1 cellular context compared by ENCODE assay signal in the genomic region with DNA sequence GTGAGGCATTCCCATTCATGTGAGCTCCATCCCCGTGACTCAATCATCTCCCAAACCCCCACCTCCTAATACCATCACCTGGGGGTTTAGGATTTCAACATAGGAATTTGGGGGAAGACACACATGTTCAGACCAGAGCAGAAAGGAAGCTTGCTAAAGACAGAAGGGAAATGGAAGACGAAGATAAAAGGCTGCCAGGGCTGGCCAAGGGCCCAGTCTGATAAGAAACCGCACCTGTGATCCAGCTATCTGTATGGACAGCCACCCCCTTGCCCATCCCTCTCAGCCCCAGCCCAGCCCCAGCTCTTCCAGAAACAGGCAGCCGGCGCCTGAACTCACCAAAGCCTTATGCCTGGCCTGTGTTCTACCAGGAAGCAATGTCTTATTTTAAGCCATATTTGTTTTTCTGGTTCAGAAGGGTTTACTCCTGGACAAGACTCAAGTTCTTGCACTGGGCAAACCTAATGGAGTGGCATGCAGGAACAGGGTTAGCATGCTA.
TF ChIP-seq lines count a peak whose summit lies in the region.

No MANE protein-coding gene starts in this region.

TF ChIP-seq in K562, 482 proteins besides CTCF, POLR2A, EP300 and RAD21 (continued from another document and continues in another):
- TF ChIP-seq, protein P1, sequence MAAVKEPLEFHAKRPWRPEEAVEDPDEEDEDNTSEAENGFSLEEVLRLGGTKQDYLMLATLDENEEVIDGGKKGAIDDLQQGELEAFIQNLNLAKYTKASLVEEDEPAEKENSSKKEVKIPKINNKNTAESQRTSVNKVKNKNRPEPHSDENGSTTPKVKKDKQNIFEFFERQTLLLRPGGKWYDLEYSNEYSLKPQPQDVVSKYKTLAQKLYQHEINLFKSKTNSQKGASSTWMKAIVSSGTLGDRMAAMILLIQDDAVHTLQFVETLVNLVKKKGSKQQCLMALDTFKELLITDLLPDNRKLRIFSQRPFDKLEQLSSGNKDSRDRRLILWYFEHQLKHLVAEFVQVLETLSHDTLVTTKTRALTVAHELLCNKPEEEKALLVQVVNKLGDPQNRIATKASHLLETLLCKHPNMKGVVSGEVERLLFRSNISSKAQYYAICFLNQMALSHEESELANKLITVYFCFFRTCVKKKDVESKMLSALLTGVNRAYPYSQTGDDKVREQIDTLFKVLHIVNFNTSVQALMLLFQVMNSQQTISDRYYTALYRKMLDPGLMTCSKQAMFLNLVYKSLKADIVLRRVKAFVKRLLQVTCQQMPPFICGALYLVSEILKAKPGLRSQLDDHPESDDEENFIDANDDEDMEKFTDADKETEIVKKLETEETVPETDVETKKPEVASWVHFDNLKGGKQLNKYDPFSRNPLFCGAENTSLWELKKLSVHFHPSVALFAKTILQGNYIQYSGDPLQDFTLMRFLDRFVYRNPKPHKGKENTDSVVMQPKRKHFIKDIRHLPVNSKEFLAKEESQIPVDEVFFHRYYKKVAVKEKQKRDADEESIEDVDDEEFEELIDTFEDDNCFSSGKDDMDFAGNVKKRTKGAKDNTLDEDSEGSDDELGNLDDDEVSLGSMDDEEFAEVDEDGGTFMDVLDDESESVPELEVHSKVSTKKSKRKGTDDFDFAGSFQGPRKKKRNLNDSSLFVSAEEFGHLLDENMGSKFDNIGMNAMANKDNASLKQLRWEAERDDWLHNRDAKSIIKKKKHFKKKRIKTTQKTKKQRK (IDR thresholded peaks at IDR 0.05; ENCODE audit: borderline replicate concordance, low read depth, low read length) = no peak
- TF ChIP-seq HMGN3 (IDR thresholded peaks at IDR 0.05; ENCODE audit: borderline replicate concordance, extremely low read depth, insufficient read length, low read depth, low read length) = no peak
- no peak for TF ChIP-seq ZBTB1 (CRISPR knock-in tag; IDR thresholded peaks at IDR 0.05; ENCODE audit: borderline replicate concordance, low read depth)
- TF ChIP-seq, protein P2, sequence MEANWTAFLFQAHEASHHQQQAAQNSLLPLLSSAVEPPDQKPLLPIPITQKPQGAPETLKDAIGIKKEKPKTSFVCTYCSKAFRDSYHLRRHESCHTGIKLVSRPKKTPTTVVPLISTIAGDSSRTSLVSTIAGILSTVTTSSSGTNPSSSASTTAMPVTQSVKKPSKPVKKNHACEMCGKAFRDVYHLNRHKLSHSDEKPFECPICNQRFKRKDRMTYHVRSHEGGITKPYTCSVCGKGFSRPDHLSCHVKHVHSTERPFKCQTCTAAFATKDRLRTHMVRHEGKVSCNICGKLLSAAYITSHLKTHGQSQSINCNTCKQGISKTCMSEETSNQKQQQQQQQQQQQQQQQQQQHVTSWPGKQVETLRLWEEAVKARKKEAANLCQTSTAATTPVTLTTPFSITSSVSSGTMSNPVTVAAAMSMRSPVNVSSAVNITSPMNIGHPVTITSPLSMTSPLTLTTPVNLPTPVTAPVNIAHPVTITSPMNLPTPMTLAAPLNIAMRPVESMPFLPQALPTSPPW (CRISPR knock-in tag; IDR thresholded peaks at IDR 0.05) = peak; percentile 72
- TF ChIP-seq MIER1 (IDR thresholded peaks at IDR 0.05; ENCODE audit: low read depth) = no peak
- TF ChIP-seq ELF2 (CRISPR knock-in tag; IDR thresholded peaks at IDR 0.05) = no peak
- TF ChIP-seq MTA2 (IDR thresholded peaks at IDR 0.05; ENCODE audit: low read depth) = no peak
- TF ChIP-seq DIDO1 (tag; IDR thresholded peaks at IDR 0.05; ENCODE audit: low read depth) = no peak
- no peak for TF ChIP-seq TRIM28 (IDR thresholded peaks at IDR 0.05)
- TF ChIP-seq SRF (CRISPR knock-in tag; IDR thresholded peaks at IDR 0.05) = no peak
- TF ChIP-seq ZNF75A (CRISPR knock-in tag; IDR thresholded peaks at IDR 0.05) = no peak
- TF ChIP-seq NCOA2 (IDR thresholded peaks at IDR 0.05; ENCODE audit: partially characterized antibody in 2 of 2) = no peak
- TF ChIP-seq POU5F1 (IDR thresholded peaks at IDR 0.05; ENCODE audit: borderline replicate concordance, low read depth, low read length, partially characterized antibody) = no peak
- no peak for TF ChIP-seq SIN3A (IDR thresholded peaks at IDR 0.05; ENCODE audit: borderline replicate concordance in 2 of 2, control insufficient read depth in 1 of 2, low read depth in 2 of 2, low read length in 2 of 2)
- no peak for TF ChIP-seq RFX7 (CRISPR knock-in tag; IDR thresholded peaks at IDR 0.05)
- TF ChIP-seq, protein P3, sequence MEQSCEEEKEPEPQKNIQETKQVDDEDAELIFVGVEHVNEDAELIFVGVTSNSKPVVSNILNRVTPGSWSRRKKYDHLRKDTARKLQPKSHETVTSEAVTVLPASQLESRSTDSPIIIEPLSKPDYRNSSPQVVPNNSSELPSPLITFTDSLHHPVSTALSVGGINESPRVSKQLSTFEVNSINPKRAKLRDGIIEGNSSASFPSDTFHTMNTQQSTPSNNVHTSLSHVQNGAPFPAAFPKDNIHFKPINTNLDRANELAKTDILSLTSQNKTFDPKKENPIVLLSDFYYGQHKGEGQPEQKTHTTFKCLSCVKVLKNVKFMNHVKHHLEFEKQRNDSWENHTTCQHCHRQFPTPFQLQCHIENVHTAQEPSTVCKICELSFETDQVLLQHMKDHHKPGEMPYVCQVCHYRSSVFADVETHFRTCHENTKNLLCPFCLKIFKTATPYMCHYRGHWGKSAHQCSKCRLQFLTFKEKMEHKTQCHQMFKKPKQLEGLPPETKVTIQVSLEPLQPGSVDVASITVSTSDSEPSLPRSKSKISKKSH (CRISPR knock-in tag; IDR thresholded peaks at IDR 0.05) = no peak
- TF ChIP-seq, protein P4, sequence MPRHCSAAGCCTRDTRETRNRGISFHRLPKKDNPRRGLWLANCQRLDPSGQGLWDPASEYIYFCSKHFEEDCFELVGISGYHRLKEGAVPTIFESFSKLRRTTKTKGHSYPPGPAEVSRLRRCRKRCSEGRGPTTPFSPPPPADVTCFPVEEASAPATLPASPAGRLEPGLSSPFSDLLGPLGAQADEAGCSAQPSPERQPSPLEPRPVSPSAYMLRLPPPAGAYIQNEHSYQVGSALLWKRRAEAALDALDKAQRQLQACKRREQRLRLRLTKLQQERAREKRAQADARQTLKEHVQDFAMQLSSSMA (CRISPR knock-in tag; IDR thresholded peaks at IDR 0.05) = no peak
- no peak for TF ChIP-seq STAT5A (IDR thresholded peaks at IDR 0.05; ENCODE audit: borderline replicate concordance, low read length)
- TF ChIP-seq, protein P5, sequence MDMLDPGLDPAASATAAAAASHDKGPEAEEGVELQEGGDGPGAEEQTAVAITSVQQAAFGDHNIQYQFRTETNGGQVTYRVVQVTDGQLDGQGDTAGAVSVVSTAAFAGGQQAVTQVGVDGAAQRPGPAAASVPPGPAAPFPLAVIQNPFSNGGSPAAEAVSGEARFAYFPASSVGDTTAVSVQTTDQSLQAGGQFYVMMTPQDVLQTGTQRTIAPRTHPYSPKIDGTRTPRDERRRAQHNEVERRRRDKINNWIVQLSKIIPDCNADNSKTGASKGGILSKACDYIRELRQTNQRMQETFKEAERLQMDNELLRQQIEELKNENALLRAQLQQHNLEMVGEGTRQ (CRISPR knock-in tag; IDR thresholded peaks at IDR 0.05) = no peak
- peak; percentile 68 for TF ChIP-seq CBFA2T2 (conservative IDR thresholded peaks at IDR 0.05)
- no peak for TF ChIP-seq YBX1 (IDR thresholded peaks at IDR 0.05)
- TF ChIP-seq DNMT1 (IDR thresholded peaks at IDR 0.05) = no peak
- TF ChIP-seq CBX8 (IDR thresholded peaks at IDR 0.05; ENCODE audit: borderline replicate concordance, extremely low read depth, low read depth, low read length, poor library complexity, severe bottlenecking) = no peak
- no peak for TF ChIP-seq KLF13 (tag; IDR thresholded peaks at IDR 0.05; ENCODE audit: borderline replicate concordance, low read depth)
- TF ChIP-seq KLF16 (IDR thresholded peaks at IDR 0.05) = peak; percentile 72
- no peak for TF ChIP-seq POLR2AphosphoS2 (IDR thresholded peaks at IDR 0.05; ENCODE audit: low read length)
- TF ChIP-seq, protein P6, sequence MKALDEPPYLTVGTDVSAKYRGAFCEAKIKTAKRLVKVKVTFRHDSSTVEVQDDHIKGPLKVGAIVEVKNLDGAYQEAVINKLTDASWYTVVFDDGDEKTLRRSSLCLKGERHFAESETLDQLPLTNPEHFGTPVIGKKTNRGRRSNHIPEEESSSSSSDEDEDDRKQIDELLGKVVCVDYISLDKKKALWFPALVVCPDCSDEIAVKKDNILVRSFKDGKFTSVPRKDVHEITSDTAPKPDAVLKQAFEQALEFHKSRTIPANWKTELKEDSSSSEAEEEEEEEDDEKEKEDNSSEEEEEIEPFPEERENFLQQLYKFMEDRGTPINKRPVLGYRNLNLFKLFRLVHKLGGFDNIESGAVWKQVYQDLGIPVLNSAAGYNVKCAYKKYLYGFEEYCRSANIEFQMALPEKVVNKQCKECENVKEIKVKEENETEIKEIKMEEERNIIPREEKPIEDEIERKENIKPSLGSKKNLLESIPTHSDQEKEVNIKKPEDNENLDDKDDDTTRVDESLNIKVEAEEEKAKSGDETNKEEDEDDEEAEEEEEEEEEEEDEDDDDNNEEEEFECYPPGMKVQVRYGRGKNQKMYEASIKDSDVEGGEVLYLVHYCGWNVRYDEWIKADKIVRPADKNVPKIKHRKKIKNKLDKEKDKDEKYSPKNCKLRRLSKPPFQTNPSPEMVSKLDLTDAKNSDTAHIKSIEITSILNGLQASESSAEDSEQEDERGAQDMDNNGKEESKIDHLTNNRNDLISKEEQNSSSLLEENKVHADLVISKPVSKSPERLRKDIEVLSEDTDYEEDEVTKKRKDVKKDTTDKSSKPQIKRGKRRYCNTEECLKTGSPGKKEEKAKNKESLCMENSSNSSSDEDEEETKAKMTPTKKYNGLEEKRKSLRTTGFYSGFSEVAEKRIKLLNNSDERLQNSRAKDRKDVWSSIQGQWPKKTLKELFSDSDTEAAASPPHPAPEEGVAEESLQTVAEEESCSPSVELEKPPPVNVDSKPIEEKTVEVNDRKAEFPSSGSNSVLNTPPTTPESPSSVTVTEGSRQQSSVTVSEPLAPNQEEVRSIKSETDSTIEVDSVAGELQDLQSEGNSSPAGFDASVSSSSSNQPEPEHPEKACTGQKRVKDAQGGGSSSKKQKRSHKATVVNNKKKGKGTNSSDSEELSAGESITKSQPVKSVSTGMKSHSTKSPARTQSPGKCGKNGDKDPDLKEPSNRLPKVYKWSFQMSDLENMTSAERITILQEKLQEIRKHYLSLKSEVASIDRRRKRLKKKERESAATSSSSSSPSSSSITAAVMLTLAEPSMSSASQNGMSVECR (CRISPR knock-in tag; IDR thresholded peaks at IDR 0.05) = no peak
- TF ChIP-seq MED1 (CRISPR knock-in tag; IDR thresholded peaks at IDR 0.05; ENCODE audit: borderline replicate concordance) = no peak
- TF ChIP-seq FOXJ3 (CRISPR knock-in tag; IDR thresholded peaks at IDR 0.05) = no peak
- TF ChIP-seq, protein P7, sequence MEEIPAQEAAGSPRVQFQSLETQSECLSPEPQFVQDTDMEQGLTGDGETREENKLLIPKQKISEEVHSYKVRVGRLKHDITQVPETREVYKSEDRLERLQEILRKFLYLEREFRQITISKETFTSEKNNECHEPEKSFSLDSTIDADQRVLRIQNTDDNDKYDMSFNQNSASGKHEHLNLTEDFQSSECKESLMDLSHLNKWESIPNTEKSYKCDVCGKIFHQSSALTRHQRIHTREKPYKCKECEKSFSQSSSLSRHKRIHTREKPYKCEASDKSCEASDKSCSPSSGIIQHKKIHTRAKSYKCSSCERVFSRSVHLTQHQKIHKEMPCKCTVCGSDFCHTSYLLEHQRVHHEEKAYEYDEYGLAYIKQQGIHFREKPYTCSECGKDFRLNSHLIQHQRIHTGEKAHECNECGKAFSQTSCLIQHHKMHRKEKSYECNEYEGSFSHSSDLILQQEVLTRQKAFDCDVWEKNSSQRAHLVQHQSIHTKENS (CRISPR knock-in tag; IDR thresholded peaks at IDR 0.05) = no peak
- TF ChIP-seq, protein P8, sequence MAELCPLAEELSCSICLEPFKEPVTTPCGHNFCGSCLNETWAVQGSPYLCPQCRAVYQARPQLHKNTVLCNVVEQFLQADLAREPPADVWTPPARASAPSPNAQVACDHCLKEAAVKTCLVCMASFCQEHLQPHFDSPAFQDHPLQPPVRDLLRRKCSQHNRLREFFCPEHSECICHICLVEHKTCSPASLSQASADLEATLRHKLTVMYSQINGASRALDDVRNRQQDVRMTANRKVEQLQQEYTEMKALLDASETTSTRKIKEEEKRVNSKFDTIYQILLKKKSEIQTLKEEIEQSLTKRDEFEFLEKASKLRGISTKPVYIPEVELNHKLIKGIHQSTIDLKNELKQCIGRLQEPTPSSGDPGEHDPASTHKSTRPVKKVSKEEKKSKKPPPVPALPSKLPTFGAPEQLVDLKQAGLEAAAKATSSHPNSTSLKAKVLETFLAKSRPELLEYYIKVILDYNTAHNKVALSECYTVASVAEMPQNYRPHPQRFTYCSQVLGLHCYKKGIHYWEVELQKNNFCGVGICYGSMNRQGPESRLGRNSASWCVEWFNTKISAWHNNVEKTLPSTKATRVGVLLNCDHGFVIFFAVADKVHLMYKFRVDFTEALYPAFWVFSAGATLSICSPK (IDR thresholded peaks at IDR 0.05; ENCODE audit: borderline replicate concordance) = no peak
- TF ChIP-seq POLR2B (IDR thresholded peaks at IDR 0.05; ENCODE audit: low read depth, partially characterized antibody) = no peak
- no peak for TF ChIP-seq MAZ (CRISPR knock-in tag; conservative IDR thresholded peaks at IDR 0.05 in 1 of 2, IDR thresholded peaks at IDR 0.05 in 1 of 2)
- TF ChIP-seq SNIP1 (IDR thresholded peaks at IDR 0.05; ENCODE audit: low read depth) = no peak
- TF ChIP-seq, protein P9, sequence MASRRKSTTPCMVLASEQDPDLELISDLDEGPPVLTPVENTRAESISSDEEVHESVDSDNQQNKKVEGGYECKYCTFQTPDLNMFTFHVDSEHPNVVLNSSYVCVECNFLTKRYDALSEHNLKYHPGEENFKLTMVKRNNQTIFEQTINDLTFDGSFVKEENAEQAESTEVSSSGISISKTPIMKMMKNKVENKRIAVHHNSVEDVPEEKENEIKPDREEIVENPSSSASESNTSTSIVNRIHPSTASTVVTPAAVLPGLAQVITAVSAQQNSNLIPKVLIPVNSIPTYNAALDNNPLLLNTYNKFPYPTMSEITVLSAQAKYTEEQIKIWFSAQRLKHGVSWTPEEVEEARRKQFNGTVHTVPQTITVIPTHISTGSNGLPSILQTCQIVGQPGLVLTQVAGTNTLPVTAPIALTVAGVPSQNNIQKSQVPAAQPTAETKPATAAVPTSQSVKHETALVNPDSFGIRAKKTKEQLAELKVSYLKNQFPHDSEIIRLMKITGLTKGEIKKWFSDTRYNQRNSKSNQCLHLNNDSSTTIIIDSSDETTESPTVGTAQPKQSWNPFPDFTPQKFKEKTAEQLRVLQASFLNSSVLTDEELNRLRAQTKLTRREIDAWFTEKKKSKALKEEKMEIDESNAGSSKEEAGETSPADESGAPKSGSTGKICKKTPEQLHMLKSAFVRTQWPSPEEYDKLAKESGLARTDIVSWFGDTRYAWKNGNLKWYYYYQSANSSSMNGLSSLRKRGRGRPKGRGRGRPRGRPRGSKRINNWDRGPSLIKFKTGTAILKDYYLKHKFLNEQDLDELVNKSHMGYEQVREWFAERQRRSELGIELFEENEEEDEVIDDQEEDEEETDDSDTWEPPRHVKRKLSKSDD (conservative IDR thresholded peaks at IDR 0.05; ENCODE audit: low read length) = no peak
- TF ChIP-seq, protein P10, sequence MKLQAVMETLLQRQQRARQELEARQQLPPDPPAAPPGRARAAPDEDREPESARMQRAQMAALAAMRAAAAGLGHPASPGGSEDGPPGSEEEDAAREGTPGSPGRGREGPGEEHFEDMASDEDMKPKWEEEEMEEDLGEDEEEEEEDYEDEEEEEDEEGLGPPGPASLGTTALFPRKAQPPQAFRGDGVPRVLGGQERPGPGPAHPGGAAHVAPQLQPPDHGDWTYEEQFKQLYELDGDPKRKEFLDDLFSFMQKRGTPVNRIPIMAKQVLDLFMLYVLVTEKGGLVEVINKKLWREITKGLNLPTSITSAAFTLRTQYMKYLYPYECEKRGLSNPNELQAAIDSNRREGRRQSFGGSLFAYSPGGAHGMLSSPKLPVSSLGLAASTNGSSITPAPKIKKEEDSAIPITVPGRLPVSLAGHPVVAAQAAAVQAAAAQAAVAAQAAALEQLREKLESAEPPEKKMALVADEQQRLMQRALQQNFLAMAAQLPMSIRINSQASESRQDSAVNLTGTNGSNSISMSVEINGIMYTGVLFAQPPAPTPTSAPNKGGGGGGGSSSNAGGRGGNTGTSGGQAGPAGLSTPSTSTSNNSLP (IDR thresholded peaks at IDR 0.05; ENCODE audit: borderline replicate concordance, low read depth, low read length) = no peak
- peak; percentile 60 for TF ChIP-seq TAL1 (IDR thresholded peaks at IDR 0.05)
- TF ChIP-seq ZKSCAN3 (CRISPR knock-in tag; IDR thresholded peaks at IDR 0.05) = no peak
